Comparison of ENCODE assay signal across 17 cellular contexts in the genomic region with DNA sequence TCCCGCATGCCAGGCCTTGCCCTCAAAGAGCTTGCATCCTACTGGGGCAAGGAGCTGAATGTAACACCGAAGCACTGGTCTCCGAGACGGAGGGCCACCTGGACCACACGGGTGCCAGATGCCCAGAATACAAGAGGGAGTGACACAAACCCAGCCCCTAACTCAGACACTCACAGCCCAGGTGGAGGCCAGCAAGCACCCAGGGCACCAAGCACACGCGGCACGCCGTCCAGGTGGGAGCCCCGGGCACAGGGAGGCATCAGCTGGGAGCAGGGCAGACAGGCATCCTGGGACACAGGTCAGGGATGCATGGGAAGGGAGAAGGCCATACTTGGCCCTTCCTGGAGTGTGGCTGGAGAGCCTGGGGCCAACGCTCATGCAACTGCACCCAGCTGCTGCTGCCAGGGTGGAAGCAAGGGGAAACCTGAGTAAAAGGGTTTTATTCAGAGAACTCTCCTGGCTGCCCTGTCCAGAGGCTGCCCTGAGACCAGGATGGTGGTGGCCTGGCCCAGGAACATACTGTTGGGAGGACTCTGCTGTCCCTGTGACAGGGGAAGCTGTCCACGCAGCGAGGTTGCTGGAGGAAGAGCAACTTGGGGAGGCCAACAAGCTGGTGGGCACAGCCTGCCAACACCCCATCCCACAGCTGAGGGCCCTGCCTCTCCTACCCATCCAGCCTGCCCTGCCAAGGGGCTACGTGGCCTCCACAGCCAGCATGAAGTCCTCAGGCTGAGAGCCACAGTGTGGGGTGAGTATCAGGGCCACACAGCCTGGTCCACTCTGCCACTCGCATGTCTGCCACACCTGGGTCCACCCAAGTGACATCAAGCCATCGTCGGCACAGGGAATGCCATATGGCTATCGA. TPM values are rescaled to one million over a fixed set of nuclear protein-coding genes. Genes with fewer than 3 reads are reported as not detected.
"Had no signal": no experiment of that assay in that cellular context is flagged by ENCODE, and none has a peak within 500 bp of the region (broad histone marks: within the 10 kb centered on the region; RNA-seq: fewer than 3 reads in every experiment).

No MANE protein-coding gene starts in this region.

- H3K4me1 Mint-ChIP-seq: activated naive CD4-positive, alpha-beta T cell treated with anti-CD3 and anti-CD28 coated beads, Interleukin-2, amount 50 U/mL, for 24 hours; central memory CD8-positive, alpha-beta T cell; natural killer cell had no signal

- H3K4me3 ChIP-seq: adrenal gland, gastrocnemius medialis, heart right ventricle, lower lobe of right lung, SJCRH30, spleen, testis, upper lobe of right lung had no signal

- H3K27ac Mint-ChIP-seq: activated naive CD4-positive, alpha-beta T cell treated with anti-CD3 and anti-CD28 coated beads, Interleukin-2, amount 50 U/mL, for 24 hours; activated T-cell treated with anti-CD3 and anti-CD28 coated beads, Interleukin-2, amount 50 U/mL, for 24 hours; effector memory CD8-positive, alpha-beta T cell; natural killer cell; stimulated activated naive CD8-positive, alpha-beta T cell treated with anti-CD3 and anti-CD28 coated beads, Interleukin-15, Interleukin-2, amounts not matched to agents 100 ng/mL and 50 ng/mL, for 24 hours had no signal

- H3K4me3 Mint-ChIP-seq: activated naive CD4-positive, alpha-beta T cell treated with anti-CD3 and anti-CD28 coated beads, Interleukin-2, amount 50 U/mL, for 24 hours; activated T-cell treated with anti-CD3 and anti-CD28 coated beads, Interleukin-2, amount 50 U/mL, for 24 hours; central memory CD8-positive, alpha-beta T cell; effector memory CD8-positive, alpha-beta T cell; natural killer cell; stimulated activated naive CD8-positive, alpha-beta T cell treated with anti-CD3 and anti-CD28 coated beads, Interleukin-15, Interleukin-2, amounts not matched to agents 100 ng/mL and 50 ng/mL, for 24 hours had no signal

- H3K36me3 ChIP-seq: adrenal gland, gastrocnemius medialis, heart right ventricle, lower lobe of right lung, sigmoid colon, SJCRH30, spleen, upper lobe of right lung had no signal

- H3K9me3 Mint-ChIP-seq: activated naive CD4-positive, alpha-beta T cell treated with anti-CD3 and anti-CD28 coated beads, Interleukin-2, amount 50 U/mL, for 24 hours; central memory CD8-positive, alpha-beta T cell; effector memory CD8-positive, alpha-beta T cell; natural killer cell; stimulated activated naive CD8-positive, alpha-beta T cell treated with anti-CD3 and anti-CD28 coated beads, Interleukin-15, Interleukin-2, amounts not matched to agents 100 ng/mL and 50 ng/mL, for 24 hours had no signal

- ATAC-seq: effector memory CD8-positive, alpha-beta T cell; gastrocnemius medialis; natural killer cell; upper lobe of right lung had no signal

- H3K4me1 ChIP-seq: adrenal gland, gastrocnemius medialis, heart right ventricle, lower lobe of right lung, SJCRH30, spleen, testis, upper lobe of right lung had no signal

- DNase-seq: activated T-cell treated with anti-CD3 and anti-CD28 coated beads, Interleukin-2, amount 50 U/mL, for 24 hours; effector memory CD8-positive, alpha-beta T cell; gastrocnemius medialis; heart right ventricle; left cardiac atrium; lower lobe of right lung; natural killer cell; sigmoid colon; SJCRH30; spleen; T-helper 2 cell; testis; upper lobe of right lung had no signal

- H3K36me3 Mint-ChIP-seq: activated naive CD4-positive, alpha-beta T cell treated with anti-CD3 and anti-CD28 coated beads, Interleukin-2, amount 50 U/mL, for 24 hours; natural killer cell had no signal

- H3K9me3 ChIP-seq: adrenal gland, gastrocnemius medialis, lower lobe of right lung, sigmoid colon, SJCRH30, testis, upper lobe of right lung had no signal

- H3K27me3 ChIP-seq: testis had no signal

- H3K27ac ChIP-seq: adrenal gland, gastrocnemius medialis, heart right ventricle, lower lobe of right lung, sigmoid colon, SJCRH30, spleen, testis, upper lobe of right lung had no signal

RNA-seq across cellular contexts. Expression of gene PPP2R2C, which starts 22.2 kb away (rescaled TPM):
- total RNA-seq: lower lobe of right lung, natural killer cell, SJCRH30 had no signal
